In the genomic region with DNA sequence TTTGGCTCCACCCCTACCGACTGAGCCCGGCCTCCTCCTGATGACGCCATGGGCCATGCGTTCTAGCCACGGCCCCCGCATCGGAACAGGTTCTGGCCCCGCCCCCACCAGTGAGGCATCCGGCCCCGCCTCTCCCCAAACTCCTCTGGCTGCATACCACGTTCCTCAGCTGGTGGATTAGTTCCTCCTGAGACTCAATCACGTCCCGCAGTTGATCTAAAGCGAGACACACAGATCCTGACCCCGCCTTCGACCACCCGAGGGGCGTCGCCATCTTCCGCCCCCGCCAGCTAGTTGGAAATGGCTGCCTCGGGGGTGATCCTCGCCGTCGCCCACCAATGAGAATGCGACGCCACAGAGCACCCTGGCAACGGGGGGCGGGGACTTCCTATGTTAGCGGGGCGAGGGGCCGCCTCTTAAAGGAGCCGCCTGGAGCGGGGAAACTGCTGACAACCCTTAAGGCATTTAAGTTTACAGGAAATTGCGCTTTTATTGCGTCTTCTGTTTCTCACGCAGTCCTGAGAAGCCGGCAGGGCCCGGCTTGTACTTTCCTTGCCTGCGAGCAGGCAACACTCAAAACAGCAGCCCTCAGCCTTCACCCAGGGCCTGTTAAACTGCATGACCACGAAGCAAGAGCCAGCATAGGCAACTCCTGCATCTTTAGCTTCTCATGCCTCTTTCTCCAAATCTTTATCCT, we compare ENCODE assay signal across 1 cellular context.
A peak's percentile ranks its signal among the peaks of the same experiment; 100 is the strongest.
TF ChIP-seq lines count a peak whose summit lies in the region.

A gene with protein sequence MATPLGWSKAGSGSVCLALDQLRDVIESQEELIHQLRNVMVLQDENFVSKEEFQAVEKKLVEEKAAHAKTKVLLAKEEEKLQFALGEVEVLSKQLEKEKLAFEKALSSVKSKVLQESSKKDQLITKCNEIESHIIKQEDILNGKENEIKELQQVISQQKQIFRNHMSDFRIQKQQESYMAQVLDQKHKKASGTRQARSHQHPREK (minus strand): TSS at position 303 of the 697 bp plus-strand sequence. CDS start 29 bp downstream, at position 274.

TF ChIP-seq in HepG2, 621 proteins besides CTCF, POLR2A, EP300 and RAD21 (continued from another document and continues in another):
- TF ChIP-seq, protein P1, sequence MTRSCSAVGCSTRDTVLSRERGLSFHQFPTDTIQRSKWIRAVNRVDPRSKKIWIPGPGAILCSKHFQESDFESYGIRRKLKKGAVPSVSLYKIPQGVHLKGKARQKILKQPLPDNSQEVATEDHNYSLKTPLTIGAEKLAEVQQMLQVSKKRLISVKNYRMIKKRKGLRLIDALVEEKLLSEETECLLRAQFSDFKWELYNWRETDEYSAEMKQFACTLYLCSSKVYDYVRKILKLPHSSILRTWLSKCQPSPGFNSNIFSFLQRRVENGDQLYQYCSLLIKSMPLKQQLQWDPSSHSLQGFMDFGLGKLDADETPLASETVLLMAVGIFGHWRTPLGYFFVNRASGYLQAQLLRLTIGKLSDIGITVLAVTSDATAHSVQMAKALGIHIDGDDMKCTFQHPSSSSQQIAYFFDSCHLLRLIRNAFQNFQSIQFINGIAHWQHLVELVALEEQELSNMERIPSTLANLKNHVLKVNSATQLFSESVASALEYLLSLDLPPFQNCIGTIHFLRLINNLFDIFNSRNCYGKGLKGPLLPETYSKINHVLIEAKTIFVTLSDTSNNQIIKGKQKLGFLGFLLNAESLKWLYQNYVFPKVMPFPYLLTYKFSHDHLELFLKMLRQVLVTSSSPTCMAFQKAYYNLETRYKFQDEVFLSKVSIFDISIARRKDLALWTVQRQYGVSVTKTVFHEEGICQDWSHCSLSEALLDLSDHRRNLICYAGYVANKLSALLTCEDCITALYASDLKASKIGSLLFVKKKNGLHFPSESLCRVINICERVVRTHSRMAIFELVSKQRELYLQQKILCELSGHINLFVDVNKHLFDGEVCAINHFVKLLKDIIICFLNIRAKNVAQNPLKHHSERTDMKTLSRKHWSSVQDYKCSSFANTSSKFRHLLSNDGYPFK (CRISPR knock-in tag; IDR thresholded peaks at IDR 0.05; ENCODE audit: borderline replicate concordance) = peak; percentile 82
- TF ChIP-seq ZMYM4 (CRISPR knock-in tag; IDR thresholded peaks at IDR 0.05) = 0 out of 2 replicates have a peak, but pooled peaks have one; percentile 20
- peak; percentile 72 for TF ChIP-seq THAP11 (CRISPR knock-in tag; IDR thresholded peaks at IDR 0.05)
- peak; percentile 48; the same call in 1 of the 2 replicates for TF ChIP-seq POGZ (CRISPR knock-in tag; IDR thresholded peaks at IDR 0.05)
- TF ChIP-seq TMF1 (CRISPR knock-in tag; IDR thresholded peaks at IDR 0.05; ENCODE audit: low read depth) = no peak
- no peak; the same call in none of the 2 replicates for TF ChIP-seq CREB1 (IDR thresholded peaks at IDR 0.05)
- TF ChIP-seq CREB1 (CRISPR knock-in tag; IDR thresholded peaks at IDR 0.05) = peak; percentile 85
- peak; percentile 69 for TF ChIP-seq POLR2AphosphoS5 (IDR thresholded peaks at IDR 0.05; ENCODE audit: low read depth, low read length)
- TF ChIP-seq GPN1 (CRISPR knock-in tag; IDR thresholded peaks at IDR 0.05; ENCODE audit: borderline replicate concordance) = no peak
- TF ChIP-seq JUND (CRISPR knock-in tag; IDR thresholded peaks at IDR 0.05) = 0 out of 2 replicates have a peak, but pooled peaks have one; percentile 35
- peak; percentile 10 for TF ChIP-seq SKI (IDR thresholded peaks at IDR 0.05; ENCODE audit: partially characterized antibody)
- no peak for TF ChIP-seq SIX1 (CRISPR knock-in tag; IDR thresholded peaks at IDR 0.05; ENCODE audit: borderline replicate concordance)
- no peak for TF ChIP-seq SP1 (IDR thresholded peaks at IDR 0.05)
- TF ChIP-seq SP1 (CRISPR knock-in tag; IDR thresholded peaks at IDR 0.05) = peak; percentile 90
- TF ChIP-seq ZNF883 (CRISPR knock-in tag; IDR thresholded peaks at IDR 0.05; ENCODE audit: not compliant biosample characterization) = peak; percentile 84
- TF ChIP-seq, protein P2, sequence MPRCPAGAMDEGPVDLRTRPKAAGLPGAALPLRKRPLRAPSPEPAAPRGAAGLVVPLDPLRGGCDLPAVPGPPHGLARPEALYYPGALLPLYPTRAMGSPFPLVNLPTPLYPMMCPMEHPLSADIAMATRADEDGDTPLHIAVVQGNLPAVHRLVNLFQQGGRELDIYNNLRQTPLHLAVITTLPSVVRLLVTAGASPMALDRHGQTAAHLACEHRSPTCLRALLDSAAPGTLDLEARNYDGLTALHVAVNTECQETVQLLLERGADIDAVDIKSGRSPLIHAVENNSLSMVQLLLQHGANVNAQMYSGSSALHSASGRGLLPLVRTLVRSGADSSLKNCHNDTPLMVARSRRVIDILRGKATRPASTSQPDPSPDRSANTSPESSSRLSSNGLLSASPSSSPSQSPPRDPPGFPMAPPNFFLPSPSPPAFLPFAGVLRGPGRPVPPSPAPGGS (CRISPR knock-in tag; IDR thresholded peaks at IDR 0.05) = peak; percentile 61; the same call in 1 of the 2 replicates
- TF ChIP-seq, protein P3, sequence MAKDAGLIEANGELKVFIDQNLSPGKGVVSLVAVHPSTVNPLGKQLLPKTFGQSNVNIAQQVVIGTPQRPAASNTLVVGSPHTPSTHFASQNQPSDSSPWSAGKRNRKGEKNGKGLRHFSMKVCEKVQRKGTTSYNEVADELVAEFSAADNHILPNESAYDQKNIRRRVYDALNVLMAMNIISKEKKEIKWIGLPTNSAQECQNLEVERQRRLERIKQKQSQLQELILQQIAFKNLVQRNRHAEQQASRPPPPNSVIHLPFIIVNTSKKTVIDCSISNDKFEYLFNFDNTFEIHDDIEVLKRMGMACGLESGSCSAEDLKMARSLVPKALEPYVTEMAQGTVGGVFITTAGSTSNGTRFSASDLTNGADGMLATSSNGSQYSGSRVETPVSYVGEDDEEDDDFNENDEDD (CRISPR knock-in tag; IDR thresholded peaks at IDR 0.05; ENCODE audit: borderline replicate concordance) = no peak; the same call in 1 of the 2 replicates
- peak; percentile 65; the same call in 1 of the 2 replicates for TF ChIP-seq PHF8 (CRISPR knock-in tag; IDR thresholded peaks at IDR 0.05)
- peak; percentile 71 for TF ChIP-seq KAT8 (CRISPR knock-in tag; IDR thresholded peaks at IDR 0.05)
- no peak for TF ChIP-seq ZNF253 (CRISPR knock-in tag; IDR thresholded peaks at IDR 0.05; ENCODE audit: borderline replicate concordance)
- TF ChIP-seq ZBTB7A (CRISPR knock-in tag; IDR thresholded peaks at IDR 0.05) = peak; percentile 66; the same call in 1 of the 2 replicates
- TF ChIP-seq, protein P4, sequence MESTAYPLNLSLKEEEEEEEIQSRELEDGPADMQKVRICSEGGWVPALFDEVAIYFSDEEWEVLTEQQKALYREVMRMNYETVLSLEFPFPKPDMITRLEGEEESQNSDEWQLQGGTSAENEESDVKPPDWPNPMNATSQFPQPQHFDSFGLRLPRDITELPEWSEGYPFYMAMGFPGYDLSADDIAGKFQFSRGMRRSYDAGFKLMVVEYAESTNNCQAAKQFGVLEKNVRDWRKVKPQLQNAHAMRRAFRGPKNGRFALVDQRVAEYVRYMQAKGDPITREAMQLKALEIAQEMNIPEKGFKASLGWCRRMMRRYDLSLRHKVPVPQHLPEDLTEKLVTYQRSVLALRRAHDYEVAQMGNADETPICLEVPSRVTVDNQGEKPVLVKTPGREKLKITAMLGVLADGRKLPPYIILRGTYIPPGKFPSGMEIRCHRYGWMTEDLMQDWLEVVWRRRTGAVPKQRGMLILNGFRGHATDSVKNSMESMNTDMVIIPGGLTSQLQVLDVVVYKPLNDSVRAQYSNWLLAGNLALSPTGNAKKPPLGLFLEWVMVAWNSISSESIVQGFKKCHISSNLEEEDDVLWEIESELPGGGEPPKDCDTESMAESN (CRISPR knock-in tag; conservative IDR thresholded peaks at IDR 0.05) = 0 out of 2 replicates have a peak, but pooled peaks have one; percentile 20
- no peak for TF ChIP-seq SRY (CRISPR knock-in tag; IDR thresholded peaks at IDR 0.05)
- peak; percentile 31; the same call in 1 of the 2 replicates for TF ChIP-seq RFXAP (CRISPR knock-in tag; IDR thresholded peaks at IDR 0.05; ENCODE audit: borderline replicate concordance)
- TF ChIP-seq, protein P5, sequence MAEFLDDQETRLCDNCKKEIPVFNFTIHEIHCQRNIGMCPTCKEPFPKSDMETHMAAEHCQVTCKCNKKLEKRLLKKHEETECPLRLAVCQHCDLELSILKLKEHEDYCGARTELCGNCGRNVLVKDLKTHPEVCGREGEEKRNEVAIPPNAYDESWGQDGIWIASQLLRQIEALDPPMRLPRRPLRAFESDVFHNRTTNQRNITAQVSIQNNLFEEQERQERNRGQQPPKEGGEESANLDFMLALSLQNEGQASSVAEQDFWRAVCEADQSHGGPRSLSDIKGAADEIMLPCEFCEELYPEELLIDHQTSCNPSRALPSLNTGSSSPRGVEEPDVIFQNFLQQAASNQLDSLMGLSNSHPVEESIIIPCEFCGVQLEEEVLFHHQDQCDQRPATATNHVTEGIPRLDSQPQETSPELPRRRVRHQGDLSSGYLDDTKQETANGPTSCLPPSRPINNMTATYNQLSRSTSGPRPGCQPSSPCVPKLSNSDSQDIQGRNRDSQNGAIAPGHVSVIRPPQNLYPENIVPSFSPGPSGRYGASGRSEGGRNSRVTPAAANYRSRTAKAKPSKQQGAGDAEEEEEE (CRISPR knock-in tag; IDR thresholded peaks at IDR 0.05; ENCODE audit: borderline replicate concordance) = no peak
- no peak for TF ChIP-seq IKZF4 (CRISPR knock-in tag; IDR thresholded peaks at IDR 0.05; ENCODE audit: borderline replicate concordance, low read depth, not compliant biosample characterization)
- peak; percentile 74 for TF ChIP-seq ZFX (CRISPR knock-in tag; IDR thresholded peaks at IDR 0.05; ENCODE audit: low read depth)
- TF ChIP-seq AKAP8 (CRISPR knock-in tag; IDR thresholded peaks at IDR 0.05) = 0 out of 2 replicates have a peak, but pooled peaks have one; percentile 65
- TF ChIP-seq, protein P6, sequence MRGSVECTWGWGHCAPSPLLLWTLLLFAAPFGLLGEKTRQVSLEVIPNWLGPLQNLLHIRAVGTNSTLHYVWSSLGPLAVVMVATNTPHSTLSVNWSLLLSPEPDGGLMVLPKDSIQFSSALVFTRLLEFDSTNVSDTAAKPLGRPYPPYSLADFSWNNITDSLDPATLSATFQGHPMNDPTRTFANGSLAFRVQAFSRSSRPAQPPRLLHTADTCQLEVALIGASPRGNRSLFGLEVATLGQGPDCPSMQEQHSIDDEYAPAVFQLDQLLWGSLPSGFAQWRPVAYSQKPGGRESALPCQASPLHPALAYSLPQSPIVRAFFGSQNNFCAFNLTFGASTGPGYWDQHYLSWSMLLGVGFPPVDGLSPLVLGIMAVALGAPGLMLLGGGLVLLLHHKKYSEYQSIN (CRISPR knock-in tag; IDR thresholded peaks at IDR 0.05; ENCODE audit: borderline replicate concordance) = no peak
- TF ChIP-seq, protein P7, sequence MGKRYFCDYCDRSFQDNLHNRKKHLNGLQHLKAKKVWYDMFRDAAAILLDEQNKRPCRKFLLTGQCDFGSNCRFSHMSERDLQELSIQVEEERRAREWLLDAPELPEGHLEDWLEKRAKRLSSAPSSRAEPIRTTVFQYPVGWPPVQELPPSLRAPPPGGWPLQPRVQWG (CRISPR knock-in tag; IDR thresholded peaks at IDR 0.05; ENCODE audit: borderline replicate concordance, low read depth) = no peak
- no peak for TF ChIP-seq ZNF263 (CRISPR knock-in tag; IDR thresholded peaks at IDR 0.05)
- TF ChIP-seq, protein P8, sequence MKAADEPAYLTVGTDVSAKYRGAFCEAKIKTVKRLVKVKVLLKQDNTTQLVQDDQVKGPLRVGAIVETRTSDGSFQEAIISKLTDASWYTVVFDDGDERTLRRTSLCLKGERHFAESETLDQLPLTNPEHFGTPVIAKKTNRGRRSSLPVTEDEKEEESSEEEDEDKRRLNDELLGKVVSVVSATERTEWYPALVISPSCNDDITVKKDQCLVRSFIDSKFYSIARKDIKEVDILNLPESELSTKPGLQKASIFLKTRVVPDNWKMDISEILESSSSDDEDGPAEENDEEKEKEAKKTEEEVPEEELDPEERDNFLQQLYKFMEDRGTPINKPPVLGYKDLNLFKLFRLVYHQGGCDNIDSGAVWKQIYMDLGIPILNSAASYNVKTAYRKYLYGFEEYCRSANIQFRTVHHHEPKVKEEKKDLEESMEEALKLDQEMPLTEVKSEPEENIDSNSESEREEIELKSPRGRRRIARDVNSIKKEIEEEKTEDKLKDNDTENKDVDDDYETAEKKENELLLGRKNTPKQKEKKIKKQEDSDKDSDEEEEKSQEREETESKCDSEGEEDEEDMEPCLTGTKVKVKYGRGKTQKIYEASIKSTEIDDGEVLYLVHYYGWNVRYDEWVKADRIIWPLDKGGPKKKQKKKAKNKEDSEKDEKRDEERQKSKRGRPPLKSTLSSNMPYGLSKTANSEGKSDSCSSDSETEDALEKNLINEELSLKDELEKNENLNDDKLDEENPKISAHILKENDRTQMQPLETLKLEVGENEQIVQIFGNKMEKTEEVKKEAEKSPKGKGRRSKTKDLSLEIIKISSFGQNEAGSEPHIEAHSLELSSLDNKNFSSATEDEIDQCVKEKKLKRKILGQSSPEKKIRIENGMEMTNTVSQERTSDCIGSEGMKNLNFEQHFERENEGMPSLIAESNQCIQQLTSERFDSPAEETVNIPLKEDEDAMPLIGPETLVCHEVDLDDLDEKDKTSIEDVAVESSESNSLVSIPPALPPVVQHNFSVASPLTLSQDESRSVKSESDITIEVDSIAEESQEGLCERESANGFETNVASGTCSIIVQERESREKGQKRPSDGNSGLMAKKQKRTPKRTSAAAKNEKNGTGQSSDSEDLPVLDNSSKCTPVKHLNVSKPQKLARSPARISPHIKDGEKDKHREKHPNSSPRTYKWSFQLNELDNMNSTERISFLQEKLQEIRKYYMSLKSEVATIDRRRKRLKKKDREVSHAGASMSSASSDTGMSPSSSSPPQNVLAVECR (CRISPR knock-in tag; IDR thresholded peaks at IDR 0.05; ENCODE audit: borderline replicate concordance) = peak; percentile 84; the same call in 1 of the 2 replicates
- TF ChIP-seq, protein P9, sequence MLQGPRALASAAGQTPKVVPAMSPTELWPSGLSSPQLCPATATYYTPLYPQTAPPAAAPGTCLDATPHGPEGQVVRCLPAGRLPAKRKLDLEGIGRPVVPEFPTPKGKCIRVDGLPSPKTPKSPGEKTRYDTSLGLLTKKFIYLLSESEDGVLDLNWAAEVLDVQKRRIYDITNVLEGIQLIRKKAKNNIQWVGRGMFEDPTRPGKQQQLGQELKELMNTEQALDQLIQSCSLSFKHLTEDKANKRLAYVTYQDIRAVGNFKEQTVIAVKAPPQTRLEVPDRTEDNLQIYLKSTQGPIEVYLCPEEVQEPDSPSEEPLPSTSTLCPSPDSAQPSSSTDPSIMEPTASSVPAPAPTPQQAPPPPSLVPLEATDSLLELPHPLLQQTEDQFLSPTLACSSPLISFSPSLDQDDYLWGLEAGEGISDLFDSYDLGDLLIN (CRISPR knock-in tag; IDR thresholded peaks at IDR 0.05; ENCODE audit: borderline replicate concordance) = 0 out of 2 replicates have a peak, but pooled peaks have one; percentile 39
- TF ChIP-seq, protein P10, sequence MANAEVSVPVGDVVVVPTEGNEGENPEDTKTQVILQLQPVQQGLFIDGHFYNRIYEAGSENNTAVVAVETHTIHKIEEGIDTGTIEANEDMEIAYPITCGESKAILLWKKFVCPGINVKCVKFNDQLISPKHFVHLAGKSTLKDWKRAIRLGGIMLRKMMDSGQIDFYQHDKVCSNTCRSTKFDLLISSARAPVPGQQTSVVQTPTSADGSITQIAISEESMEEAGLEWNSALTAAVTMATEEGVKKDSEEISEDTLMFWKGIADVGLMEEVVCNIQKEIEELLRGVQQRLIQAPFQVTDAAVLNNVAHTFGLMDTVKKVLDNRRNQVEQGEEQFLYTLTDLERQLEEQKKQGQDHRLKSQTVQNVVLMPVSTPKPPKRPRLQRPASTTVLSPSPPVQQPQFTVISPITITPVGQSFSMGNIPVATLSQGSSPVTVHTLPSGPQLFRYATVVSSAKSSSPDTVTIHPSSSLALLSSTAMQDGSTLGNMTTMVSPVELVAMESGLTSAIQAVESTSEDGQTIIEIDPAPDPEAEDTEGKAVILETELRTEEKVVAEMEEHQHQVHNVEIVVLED (CRISPR knock-in tag; IDR thresholded peaks at IDR 0.05; ENCODE audit: borderline replicate concordance) = peak; percentile 57; the same call in 1 of the 2 replicates
- TF ChIP-seq, protein P11, sequence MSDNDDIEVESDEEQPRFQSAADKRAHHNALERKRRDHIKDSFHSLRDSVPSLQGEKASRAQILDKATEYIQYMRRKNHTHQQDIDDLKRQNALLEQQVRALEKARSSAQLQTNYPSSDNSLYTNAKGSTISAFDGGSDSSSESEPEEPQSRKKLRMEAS (IDR thresholded peaks at IDR 0.05) = peak; percentile 63; the same call in 1 of the 2 replicates
- no peak for TF ChIP-seq CBX1 (IDR thresholded peaks at IDR 0.05; ENCODE audit: low read depth)
